In genomic region chr15:74829991-74830390, GRCh38 we compare ENCODE assay signal across 22 cellular contexts. TPM values are rescaled to one million over a fixed set of nuclear protein-coding genes. Genes with fewer than 3 reads are reported as not detected.
DNase-seq lines count a peak whose midpoint lies in the region; ATAC-seq and TF ChIP-seq lines count a peak whose summit lies in the region.
"Had no signal": no experiment of that assay in that cellular context is flagged by ENCODE, and none has a peak within 500 bp of the region (broad histone marks: within the 10 kb centered on the region; RNA-seq: fewer than 3 reads in every experiment).

No MANE protein-coding gene starts in this region.

- 28 to 61% methylated on average over 6 of the region's 6 CpGs for WGBS in testis, 2 donors

- no peak overlapping the region for H3K4me3 ChIP-seq in WERI-Rb-1 (ENCODE audit: low read depth, low read length)
- no peak overlapping the region for H3K4me3 ChIP-seq in testis
- H3K4me3 ChIP-seq: BLaER1 treated with 17β-estradiol and CSF1 and Interleukin-3, amounts not matched to agents 10 nM and 100 nM; SJSA1 had no signal

- ATAC-seq in GM18858 (IDR thresholded peaks at IDR 0.05; ENCODE audit: unreplicated experiment) = no peak
- ATAC-seq: Right ventricle myocardium inferior had no signal

- DNase-seq in NCI-H524 (lab: John Stamatoyannopoulos, UW) (peak; percentile 56 to 71), NCI-H524 treated with DMSO at 0.1 percent for 48 hours (lab: John Stamatoyannopoulos, UW) (no peak), WERI-Rb-1 (peak; percentile 66), testis (peak; percentile 40), NCI-H2107 (lab: John Stamatoyannopoulos, UW) (no peak)
- DNase-seq: 8988T; Caco-2; CD4-positive, alpha-beta memory T cell; DMS153; GDM1; KBM-7; NCI-H1092; NCI-H1436; NCI-H187 treated with DMSO at 0.1 percent for 48 hours; NCI-H510A treated with DMSO at 0.1 percent for 48 hours; T-helper 1 cell had no signal

- intact Hi-C loops in testis (cut with DNase I; ENCODE audit: low total_unique reads) = no loop called here

- TF ChIP-seq CTCF in WERI-Rb-1 (IDR thresholded peaks at IDR 0.05; ENCODE audit: low read depth, low read length) (no peak), testis (IDR thresholded peaks at IDR 0.05) (no peak)

- no peaks in the 10 kb centered on the region for H3K9me3 ChIP-seq in WERI-Rb-1 (ENCODE audit: severe bottlenecking)
- H3K9me3 ChIP-seq in testis = no peaks in the 10 kb centered on the region
- H3K9me3 ChIP-seq: BLaER1 treated with 17β-estradiol and CSF1 and Interleukin-3, amounts not matched to agents 10 nM and 100 nM; Caco-2; SJSA1 had no signal

- H3K27me3 ChIP-seq in WERI-Rb-1 (ENCODE audit: insufficient read depth, low read depth, severe bottlenecking) (no peaks in the 10 kb centered on the region), testis (no peaks in the 10 kb centered on the region)

- H3K27ac ChIP-seq in WERI-Rb-1 (peak overlapping the region; percentile 25; the same call in 1 of the 2 replicates), testis (no peak overlapping the region)
- H3K27ac ChIP-seq: BLaER1 treated with 17β-estradiol and CSF1 and Interleukin-3, amounts not matched to agents 10 nM and 100 nM; SJSA1 had no signal

- H3K4me1 ChIP-seq in testis = no peaks in the 10 kb centered on the region
- H3K4me1 ChIP-seq: Caco-2, SJSA1 had no signal

- H3K36me3 ChIP-seq in WERI-Rb-1 (peaks cover 1% of the 10 kb centered on the region; the same call in 1 of the 2 replicates), testis (ENCODE audit: low read depth, missing control alignments) (no peaks in the 10 kb centered on the region)
- H3K36me3 ChIP-seq: BLaER1 treated with 17β-estradiol and CSF1 and Interleukin-3, amounts not matched to agents 10 nM and 100 nM; SJSA1 had no signal

- no peak for TF ChIP-seq POLR2A in testis (IDR thresholded peaks at IDR 0.05)

RNA-seq across cellular contexts. Expression of gene CPLX3, which starts 3.6 kb away (rescaled TPM):
- total RNA-seq in testis = 1 to 10 TPM; 3.7 to 5.7 TPM
- polyA plus RNA-seq in testis (ENCODE audit: insufficient read depth, low read depth, low replicate concordance) = 3.6 TPM
- total RNA-seq: Caco-2; CD4-positive, alpha-beta memory T cell; Daoy; H1; SJSA1 had no signal
- polyA plus RNA-seq: CD4-positive, alpha-beta memory T cell had no signal

RNA-seq across cellular contexts. Expression of gene ULK3, which starts 13.0 kb away (rescaled TPM):
- total RNA-seq in testis = 10 to 100 TPM; 68.2 to 78.5 TPM
- polyA plus RNA-seq in testis (ENCODE audit: insufficient read depth, low read depth, low replicate concordance) = 27.0 TPM

RNA-seq across cellular contexts. Expression of gene LMAN1L, which starts 17.4 kb away (rescaled TPM):
- 1 to 10 TPM; 4.3 to 4.6 TPM for total RNA-seq in testis
- 2.2 TPM for polyA plus RNA-seq in testis (ENCODE audit: insufficient read depth, low read depth, low replicate concordance)
- total RNA-seq: Caco-2, Daoy, H1, SJSA1 had no signal
- polyA plus RNA-seq: CD4-positive, alpha-beta memory T cell; H1 had no signal

RNA-seq across cellular contexts. Expression of gene SCAMP2, which starts 43.2 kb away (rescaled TPM):
- 100 to 1,000 TPM in 1 of 2 donors, 10 to 100 TPM in 1; 94.8 to 103 TPM for total RNA-seq in testis
- polyA plus RNA-seq in testis (ENCODE audit: insufficient read depth, low read depth, low replicate concordance) = 130 TPM

RNA-seq across cellular contexts. Expression of gene CSK, which starts 48.1 kb away (rescaled TPM):
- 10 to 100 TPM; 41.5 to 43.1 TPM for total RNA-seq in testis
- 45.6 TPM for polyA plus RNA-seq in testis (ENCODE audit: insufficient read depth, low read depth, low replicate concordance)

Comparison
In these comparisons a context has a peak if more than half of its experiments do, and no peak if none do; other contexts are left out.
1. DNase-seq: peak in NCI-H524 (2 of 2), WERI-Rb-1 (single experiment) and testis (single experiment); none in NCI-H524 treated with DMSO at 0.1 percent for 48 hours (single experiment) and NCI-H2107 (single experiment).